ENCODE assay signal across 23 cellular contexts in genomic region chr3:67472674-67473201, GRCh38.
"Had no signal": no experiment of that assay in that cellular context is flagged by ENCODE, and none has a peak within 500 bp of the region (broad histone marks: within the 10 kb centered on the region; RNA-seq: fewer than 3 reads in every experiment).

No MANE protein-coding gene starts in this region.

- H3K27ac ChIP-seq: HL-60, SJSA1, SK-N-MC had no signal

- H3K4me1 ChIP-seq: SJSA1 had no signal

- FAIRE-seq: HTR-8/SVneo, RCC 7860 had no signal

- DNase-seq: KBM-7, MV-4-11, NCI-H1048, NCI-H1105, NCI-H1417 treated with DMSO at 0.1 percent for 48 hours, NCI-H146, NCI-H1694 treated with DMSO at 0.1 percent for 48 hours, NCI-H1930, NCI-H2081, NCI-H2107, NCI-H2227 treated with DMSO at 0.1 percent for 48 hours, NCI-H524, NCI-H526 treated with DMSO at 0.1 percent for 48 hours, NCI-H774, Right ventricle myocardium superior, RPMI8226, SIG-M5, SW 1271 had no signal

- H3K4me3 ChIP-seq: SJSA1, SK-N-MC had no signal

- H3K27me3 ChIP-seq: SJSA1 had no signal

- H3K9me3 ChIP-seq: SJSA1 had no signal

- H3K36me3 ChIP-seq: SJSA1 had no signal
